17 cellular contexts compared by ENCODE assay signal in the genomic region with DNA sequence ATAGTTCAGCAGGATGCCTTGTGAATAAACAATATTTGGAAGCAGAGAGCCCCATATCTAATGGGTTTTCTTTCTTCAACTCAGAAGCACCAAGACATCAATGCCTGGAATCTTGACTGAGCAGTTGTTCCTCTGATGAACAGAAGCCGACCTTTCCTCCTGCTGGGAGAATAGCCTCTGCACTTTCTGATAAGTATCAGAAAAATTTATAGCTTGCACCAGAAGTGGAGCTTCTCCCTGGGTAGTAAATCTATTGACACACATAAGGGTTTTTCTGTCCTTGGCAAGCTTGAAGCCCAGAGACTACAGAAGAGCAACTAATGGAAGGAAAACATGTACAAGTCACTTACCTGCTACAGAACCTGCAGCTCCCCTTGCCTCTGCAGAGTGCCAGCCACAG.
"Had no signal": no experiment of that assay in that cellular context is flagged by ENCODE, and none has a peak within 500 bp of the region (broad histone marks: within the 10 kb centered on the region; RNA-seq: fewer than 3 reads in every experiment).

No MANE protein-coding gene starts in this region.

- H3K36me3 ChIP-seq: pancreas, thyroid gland had no signal

- H3K27ac ChIP-seq: coronary artery, pancreas, thyroid gland had no signal

- H3K9me3 ChIP-seq: pancreas, thyroid gland had no signal

- H3K4me3 ChIP-seq: coronary artery, pancreas, thyroid gland had no signal

- ATAC-seq: activated CD8-positive, alpha-beta T cell treated with anti-CD3 and anti-CD28 coated beads, Interleukin-2, amount 10 ng/mL, durations not matched to agents 7 days and 5 days; activated T-cell treated with anti-CD3 and anti-CD28 coated beads, Interleukin-2, amount 50 U/mL, for 72 hours; naive thymus-derived CD8-positive, alpha-beta T cell; pancreas; stimulated activated effector memory CD8-positive, alpha-beta T cell treated with anti-CD3 and anti-CD28 coated beads, Interleukin-12 subunit alpha, Interleukin-12 subunit beta, amount 100 ng/mL, for 72 hours had no signal

- DNase-seq: activated CD4-positive, alpha-beta T cell treated with anti-CD3 and anti-CD28 coated beads, Interleukin-2, amount 10 ng/mL, durations not matched to agents 24 days and 14 days; activated CD4-positive, CD25-positive, alpha-beta regulatory T cell; activated CD8-positive, alpha-beta memory T cell treated with anti-CD3 and anti-CD28 coated beads, Interleukin-2, amount 50 U/mL, for 48 hours; activated CD8-positive, alpha-beta T cell treated with anti-CD3 and anti-CD28 coated beads, Interleukin-2, amount 10 ng/mL, durations not matched to agents 7 days and 5 days; activated gamma-delta T cell; activated naive CD8-positive, alpha-beta T cell treated with anti-CD3 and anti-CD28 coated beads for 36 hours; activated T-cell treated with anti-CD3 and anti-CD28 coated beads, Interleukin-2, amount 50 U/mL, for 72 hours; effector CD8-positive, alpha-beta T cell; foreskin melanocyte; head of caudate nucleus; kidney glomerular epithelial cell; mesenchymal stem cell; naive thymus-derived CD8-positive, alpha-beta T cell; pancreas; thyroid gland had no signal

- H3K27me3 ChIP-seq: pancreas, thyroid gland had no signal

- H3K4me1 ChIP-seq: pancreas, thyroid gland had no signal
